In the genomic region with DNA sequence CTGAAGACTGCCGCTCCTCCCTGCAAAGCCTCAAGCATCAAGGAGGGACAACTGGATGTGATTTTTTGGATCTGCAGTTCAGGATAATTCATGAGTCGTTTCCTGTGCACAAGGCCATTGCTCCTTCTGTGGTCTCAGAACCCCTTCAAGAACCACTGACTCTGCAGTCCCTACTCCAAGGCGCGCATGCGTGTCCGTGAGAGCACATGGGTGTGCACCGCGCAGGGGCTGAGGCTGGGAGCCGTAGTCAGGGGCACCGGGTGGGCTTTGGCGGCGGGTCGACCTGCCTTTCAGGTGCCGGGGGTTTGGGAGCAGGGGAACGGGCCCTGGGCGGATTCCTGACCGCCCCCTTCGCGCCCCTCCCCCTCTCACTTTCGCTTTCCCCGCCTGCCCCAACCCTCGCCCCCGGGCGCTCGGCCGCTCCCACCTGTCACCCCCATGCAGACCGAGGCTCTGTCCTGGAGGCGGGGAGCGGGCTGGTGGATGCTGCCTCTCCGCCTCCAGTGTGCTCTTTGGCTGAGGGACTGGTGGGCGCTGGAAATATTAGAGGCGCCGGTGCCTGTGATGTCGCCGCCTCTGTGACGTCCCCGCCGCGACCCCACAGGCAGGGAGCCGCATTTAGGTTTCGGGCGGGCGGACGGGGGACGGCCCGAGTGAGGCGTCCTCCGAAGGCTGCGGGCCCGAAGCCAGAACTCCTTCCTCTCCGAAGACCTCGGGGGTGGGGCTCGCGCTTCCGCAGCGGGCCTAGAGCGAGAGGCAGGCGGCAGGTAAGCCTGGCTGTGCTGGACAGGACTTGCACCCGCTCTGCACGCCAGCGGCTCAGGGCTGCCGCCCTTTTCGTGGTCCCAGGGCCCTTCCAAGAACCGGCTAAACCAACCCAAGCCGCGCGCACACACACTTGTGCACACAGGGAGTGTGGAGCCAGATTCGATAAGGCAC, we compare ENCODE assay signal across 9 cellular contexts. TPM values are rescaled to one million over a fixed set of nuclear protein-coding genes. Genes with fewer than 3 reads are reported as not detected.
DNase-seq lines count a peak whose midpoint lies in the region; ATAC-seq, FAIRE-seq and TF ChIP-seq lines count a peak whose summit lies in the region.
"Had no signal": no experiment of that assay in that cellular context is flagged by ENCODE, and none has a peak within 500 bp of the region (broad histone marks: within the 10 kb centered on the region; RNA-seq: fewer than 3 reads in every experiment).

A gene with protein sequence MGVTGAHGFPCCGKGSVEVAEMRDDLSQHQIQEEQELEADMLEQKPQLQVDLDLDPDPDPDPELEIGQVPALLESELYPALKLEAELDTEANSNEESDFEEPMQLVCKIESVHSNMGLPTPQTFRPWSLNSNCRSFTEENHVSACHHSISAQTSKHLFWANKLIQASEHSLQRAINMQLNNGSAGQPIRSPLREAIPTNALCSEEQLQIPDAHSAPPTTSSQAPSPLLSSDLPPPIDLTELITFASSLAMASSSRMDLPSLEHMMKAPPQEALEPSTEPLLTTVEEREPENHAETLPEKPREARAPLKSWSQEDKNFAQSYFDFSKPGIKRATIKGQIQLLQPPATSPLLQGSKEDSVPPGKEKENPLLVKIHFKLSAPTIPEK (minus strand): TSS at position 518 of the 939 bp plus-strand sequence. CDS start 78 bp downstream, at position 440.

- TF ChIP-seq CTCF in Panc1 (IDR thresholded peaks at IDR 0.05): no peak

- DNase-seq in GM12892 (ENCODE audit: insufficient read length): peak; percentile 80
- no peak for DNase-seq in Panc1 (ENCODE audit: low read depth, low spot score)
- DNase-seq in right cardiac atrium: peak; percentile 68 to 88 (median 86)
- DNase-seq in sciatic nerve (ENCODE audit: low spot score): peak; percentile 74

- no peaks in the 10 kb centered on the region for H3K9me3 ChIP-seq in Panc1 (ENCODE audit: control insufficient read depth, insufficient read depth, low read depth, low read length)
- no peaks in the 10 kb centered on the region for H3K9me3 ChIP-seq in right cardiac atrium (ENCODE audit: control insufficient read depth, low read length)

- peak; percentile 24 for ATAC-seq in Panc1
- peak; percentile 51 to 57 for ATAC-seq in right cardiac atrium
- peak; percentile 67 for ATAC-seq in sciatic nerve
- no peak for ATAC-seq in HG02884 (IDR thresholded peaks at IDR 0.05; ENCODE audit: unreplicated experiment)
- ATAC-seq in GM18873 (IDR thresholded peaks at IDR 0.05; ENCODE audit: low FRiP score, unreplicated experiment): no peak
- no peak for ATAC-seq in HG02970 (IDR thresholded peaks at IDR 0.05; ENCODE audit: low FRiP score, unreplicated experiment)

- peak within 1 kb of the TSS; percentile 89 for H3K27ac Mint-ChIP-seq in activated naive CD8-positive, alpha-beta T cell

- in situ Hi-C loops in Panc1 (cut with HindIII; ENCODE audit: low pct_unique_long_range_greater_than_20kb, low sequenced_read_pairs): no loop called here

- peak; percentile 41 for TF ChIP-seq POLR2A in GM12892 (IDR thresholded peaks at IDR 0.05; ENCODE audit: low read depth, low read length)

- no peaks in the 10 kb centered on the region for H3K9me3 Mint-ChIP-seq in activated naive CD8-positive, alpha-beta T cell (ENCODE audit: low read depth)

- FAIRE-seq in GM12892 (lab: Jason Lieb, UNC): peak; percentile 88

- H3K27me3 Mint-ChIP-seq in activated naive CD8-positive, alpha-beta T cell: no peaks in the 10 kb centered on the region

- H3K36me3 ChIP-seq in Panc1 (ENCODE audit: control insufficient read depth, insufficient read depth, low read length): no peaks in the 10 kb centered on the region

- intact Hi-C loops in Panc1 (cut with micrococcal nuclease; ENCODE audit: unreplicated experiment): no loop called here
- intact Hi-C loops in right cardiac atrium (cut with DNase I): no loop called here
- intact Hi-C loops in sciatic nerve (cut with DNase I): no loop called here

- no peaks in the 10 kb centered on the region for H3K27me3 ChIP-seq in Panc1 (ENCODE audit: control insufficient read depth, insufficient read depth, low read length)
- H3K27me3 ChIP-seq in right cardiac atrium (ENCODE audit: control insufficient read depth, insufficient read depth): no peaks in the 10 kb centered on the region

- H3K36me3 Mint-ChIP-seq in activated naive CD8-positive, alpha-beta T cell: no peaks in the 10 kb centered on the region

- H3K27ac ChIP-seq in Panc1 (ENCODE audit: low read length) (peak within 1 kb of the TSS; percentile 52), right cardiac atrium (ENCODE audit: low read length) (no peak within 1 kb of the TSS)

- peaks cover 51% of the 10 kb centered on the region for H3K4me1 ChIP-seq in Panc1 (ENCODE audit: control insufficient read depth, insufficient read depth, low read length)
- peaks cover 8% of the 10 kb centered on the region for H3K4me1 ChIP-seq in right cardiac atrium (ENCODE audit: control insufficient read depth, insufficient read depth, low read length)

- H3K4me3 ChIP-seq in Panc1 (ENCODE audit: low read depth in 2 of 2, low read length in 2 of 2) (no peak within 1 kb of the TSS), right cardiac atrium (ENCODE audit: low read length) (peak within 1 kb of the TSS; percentile 61)

- CTCF ChIA-PET in Panc1 (lab: Charles Lee): interaction anchor here (0.6 kb wide), 1 partner anchor 22 kb away, joined by 3 read pairs; no protein-coding TSS in a partner anchor

- 3% methylated on average over 68 of the region's 68 CpGs for WGBS in right cardiac atrium

- POLR2A ChIA-PET in Panc1 (lab: Charles Lee): interaction anchor here (0.6 kb wide), 1 partner anchor 11 kb away, joined by 5 read pairs; no protein-coding TSS in a partner anchor

- H3K4me3 Mint-ChIP-seq in activated naive CD8-positive, alpha-beta T cell: peak within 1 kb of the TSS; percentile 76

- no TSS peak for BruUV-seq in Panc1 (replicated peaks; lab: Mats Ljungman, UMichigan)

- peaks cover 31% of the 10 kb centered on the region for H3K4me1 Mint-ChIP-seq in activated naive CD8-positive, alpha-beta T cell (ENCODE audit: low read depth)

RNA-seq across cellular contexts. Expression of the gene that starts here (rescaled TPM):
- polyA plus RNA-seq in GM12892 (2012; ENCODE audit: missing spikeins): 0.74 TPM
- 0.26 TPM for total RNA-seq in Panc1 (2021; ENCODE audit: unreplicated experiment)
- 0.17 TPM for polyA plus RNA-seq in Panc1 (2012; ENCODE audit: insufficient read length)
- not detected for total RNA-seq in right cardiac atrium
- not detected for polyA plus RNA-seq in right cardiac atrium
- total RNA-seq in sciatic nerve: not detected
- total RNA-seq: NCI-H460 had no signal

Comparison
In these comparisons a context has a peak if more than half of its experiments do, and no peak if none do; other contexts are left out.
1. Peak in ATAC-seq and H3K27ac ChIP-seq in Panc1; RNA of the gene not detected or under 1 TPM.
2. Peak in DNase-seq, ATAC-seq and H3K4me3 ChIP-seq in right cardiac atrium; RNA of the gene not detected or under 1 TPM.
3. Peak in DNase-seq and ATAC-seq in sciatic nerve; RNA of the gene not detected or under 1 TPM.